39 cellular contexts compared by ENCODE assay signal in the genomic region with DNA sequence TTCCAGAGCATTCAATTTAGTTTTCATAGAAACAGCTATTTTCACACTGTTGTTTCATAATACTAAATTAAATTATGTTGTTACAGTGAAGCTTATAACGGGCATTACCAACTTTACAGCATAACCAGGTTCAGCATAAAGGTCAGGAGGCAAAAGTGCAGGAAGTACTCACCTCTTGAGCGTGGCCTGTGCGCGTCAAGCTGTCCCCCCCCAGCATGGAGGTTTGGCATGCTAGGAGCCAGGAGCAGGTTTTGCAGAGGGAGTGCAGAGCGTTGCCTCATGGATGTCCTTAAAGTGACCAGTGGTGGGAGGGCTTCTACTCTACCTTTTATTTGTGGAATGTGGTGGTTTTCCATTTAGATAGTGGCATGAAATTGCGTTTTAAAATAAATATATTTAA.
"Had no signal": no experiment of that assay in that cellular context is flagged by ENCODE, and none has a peak within 500 bp of the region (broad histone marks: within the 10 kb centered on the region; RNA-seq: fewer than 3 reads in every experiment).

No MANE protein-coding gene starts in this region.

- H3K4me3 Mint-ChIP-seq: activated naive CD4-positive, alpha-beta T cell treated with anti-CD3 and anti-CD28 coated beads for 36 hours; activated naive CD4-positive, alpha-beta T cell treated with anti-CD3 and anti-CD28 coated beads, Interleukin-2, amount 10 ng/mL, durations not matched to agents 7 days and 5 days; activated naive CD4-positive, alpha-beta T cell treated with anti-CD3 and anti-CD28 coated beads, Interleukin-2, amount 50 U/mL, for 24 hours; activated naive CD8-positive, alpha-beta T cell; activated naive CD8-positive, alpha-beta T cell treated with anti-CD3 and anti-CD28 coated beads for 36 hours; activated naive CD8-positive, alpha-beta T cell treated with anti-CD3 and anti-CD28 coated beads, Interleukin-2, amount 10 ng/mL, durations not matched to agents 7 days and 5 days; activated naive CD8-positive, alpha-beta T cell treated with anti-CD3 and anti-CD28 coated beads, Interleukin-2, amount 50 U/mL, for 24 hours; activated T-cell treated with anti-CD3 and anti-CD28 coated beads, Interleukin-2, amount 50 U/mL, for 24 hours; activated T-cell treated with anti-CD3 and anti-CD28 coated beads, Interleukin-2, amount 50 U/mL, for 4 hours; activated T-cell treated with anti-CD3 and anti-CD28 coated beads, Interleukin-2, amount 50 U/mL, for 72 hours; activated T-helper 1 cell treated with anti-CD3 and anti-CD28 coated beads, Interleukin-12 subunit alpha, Interleukin-12 subunit beta, Interleukin-2, Interleukin-4 antibody, amounts not matched to agents 30 ng/mL and 10 ng/mL and 1 ng/mL, durations not matched to agents 14 hours and 24 hours and 36 hours; activated T-helper 17 cell treated with anti-CD3 and anti-CD28 coated beads, Interleukin-2, amount 50 U/mL, for 72 hours; brain; central memory CD8-positive, alpha-beta T cell had no signal

- H3K4me3 ChIP-seq: adrenal gland, ascending aorta, body of pancreas, breast epithelium, cardiac muscle cell had no signal

- ATAC-seq: activated naive CD4-positive, alpha-beta T cell treated with anti-CD3 and anti-CD28 coated beads, Interleukin-2, amount 50 U/mL, for 72 hours; activated naive CD8-positive, alpha-beta T cell treated with anti-CD3 and anti-CD28 coated beads, Interleukin-2, amount 50 U/mL, for 24 hours; activated T-cell treated with anti-CD3 and anti-CD28 coated beads, Interleukin-2, amount 50 U/mL, for 4 hours; activated T-cell treated with anti-CD3 and anti-CD28 coated beads, Interleukin-2, amount 50 U/mL, for 72 hours; activated T-helper 17 cell treated with anti-CD3 and anti-CD28 coated beads, Interleukin-2, amount 50 U/mL, for 72 hours; body of pancreas had no signal

- H3K4me1 Mint-ChIP-seq: activated naive CD4-positive, alpha-beta T cell treated with anti-CD3 and anti-CD28 coated beads, Interleukin-2, amount 10 ng/mL, durations not matched to agents 7 days and 5 days had no signal

- H3K27me3 ChIP-seq: adrenal gland, ascending aorta, body of pancreas, brain microvascular endothelial cell, breast epithelium, cardiac muscle cell had no signal

- H3K27ac ChIP-seq: adrenal gland, ascending aorta, body of pancreas, brain microvascular endothelial cell, breast epithelium, cardiac muscle cell had no signal

- DNase-seq: activated effector memory CD4-positive, alpha-beta T cell treated with anti-CD3 and anti-CD28 coated beads, Interleukin-2, amount 50 U/mL, for 16 hours; activated effector memory CD4-positive, alpha-beta T cell treated with Interleukin-2 at 50 U/mL for 16 hours; activated gamma-delta T cell; activated gamma-delta T cell treated with Interleukin-2 at 50 U/mL for 16 hours; activated naive CD4-positive, alpha-beta T cell; activated naive CD4-positive, alpha-beta T cell treated with anti-CD3 and anti-CD28 coated beads for 36 hours; activated naive CD4-positive, alpha-beta T cell treated with anti-CD3 and anti-CD28 coated beads, Interleukin-2, amount 10 ng/mL, durations not matched to agents 7 days and 5 days; activated naive CD4-positive, alpha-beta T cell treated with anti-CD3 and anti-CD28 coated beads, Interleukin-2, amount 50 U/mL, for 16 hours; activated naive CD4-positive, alpha-beta T cell treated with Interleukin-2 at 50 U/mL for 16 hours; activated naive CD8-positive, alpha-beta T cell treated with anti-CD3 and anti-CD28 coated beads for 36 hours; activated naive CD8-positive, alpha-beta T cell treated with anti-CD3 and anti-CD28 coated beads, Interleukin-2, amount 10 ng/mL, durations not matched to agents 7 days and 5 days; activated naive CD8-positive, alpha-beta T cell treated with anti-CD3 and anti-CD28 coated beads, Interleukin-2, amount 50 U/mL, for 24 hours; activated T-cell treated with anti-CD3 and anti-CD28 coated beads for 4 hours; activated T-cell treated with anti-CD3 and anti-CD28 coated beads, Interleukin-2, amount 50 U/mL, for 1 hour; activated T-cell treated with anti-CD3 and anti-CD28 coated beads, Interleukin-2, amount 50 U/mL, for 24 hours; activated T-cell treated with anti-CD3 and anti-CD28 coated beads, Interleukin-2, amount 50 U/mL, for 4 hours; activated T-cell treated with anti-CD3 and anti-CD28 coated beads, Interleukin-2, amount 50 U/mL, for 48 hours; activated T-cell treated with anti-CD3 and anti-CD28 coated beads, Interleukin-2, amount 50 U/mL, for 72 hours; adrenal gland; amniotic stem cell; amygdala; anterior cingulate cortex; aorta; body of pancreas; brain microvascular endothelial cell; caudate nucleus; central memory CD4-positive, alpha-beta T cell; cerebellar nuclear complex had no signal

- H3K27me3 Mint-ChIP-seq: activated naive CD4-positive, alpha-beta T cell treated with anti-CD3 and anti-CD28 coated beads, Interleukin-2, amount 10 ng/mL, durations not matched to agents 7 days and 5 days; activated naive CD4-positive, alpha-beta T cell treated with anti-CD3 and anti-CD28 coated beads, Interleukin-2, amount 50 U/mL, for 24 hours; activated naive CD8-positive, alpha-beta T cell; activated naive CD8-positive, alpha-beta T cell treated with anti-CD3 and anti-CD28 coated beads for 36 hours; activated naive CD8-positive, alpha-beta T cell treated with anti-CD3 and anti-CD28 coated beads, Interleukin-2, amount 10 ng/mL, durations not matched to agents 7 days and 5 days; activated naive CD8-positive, alpha-beta T cell treated with anti-CD3 and anti-CD28 coated beads, Interleukin-2, amount 50 U/mL, for 24 hours; activated T-cell treated with anti-CD3 and anti-CD28 coated beads, Interleukin-2, amount 50 U/mL, for 24 hours; activated T-helper 17 cell treated with anti-CD3 and anti-CD28 coated beads, Interleukin-2, amount 50 U/mL, for 72 hours; brain; central memory CD8-positive, alpha-beta T cell had no signal

- H3K9me3 Mint-ChIP-seq: central memory CD8-positive, alpha-beta T cell had no signal

- H3K27ac Mint-ChIP-seq: activated naive CD4-positive, alpha-beta T cell treated with anti-CD3 and anti-CD28 coated beads for 36 hours; activated naive CD4-positive, alpha-beta T cell treated with anti-CD3 and anti-CD28 coated beads, Interleukin-2, amount 10 ng/mL, durations not matched to agents 7 days and 5 days; activated naive CD4-positive, alpha-beta T cell treated with anti-CD3 and anti-CD28 coated beads, Interleukin-2, amount 50 U/mL, for 72 hours; activated naive CD8-positive, alpha-beta T cell; activated naive CD8-positive, alpha-beta T cell treated with anti-CD3 and anti-CD28 coated beads for 36 hours; activated naive CD8-positive, alpha-beta T cell treated with anti-CD3 and anti-CD28 coated beads, Interleukin-2, amount 10 ng/mL, durations not matched to agents 7 days and 5 days; activated naive CD8-positive, alpha-beta T cell treated with anti-CD3 and anti-CD28 coated beads, Interleukin-2, amount 50 U/mL, for 24 hours; activated T-cell treated with anti-CD3 and anti-CD28 coated beads, Interleukin-2, amount 50 U/mL, for 24 hours; activated T-cell treated with anti-CD3 and anti-CD28 coated beads, Interleukin-2, amount 50 U/mL, for 72 hours; activated T-helper 1 cell treated with anti-CD3 and anti-CD28 coated beads, Interleukin-12 subunit alpha, Interleukin-12 subunit beta, Interleukin-2, Interleukin-4 antibody, amounts not matched to agents 30 ng/mL and 10 ng/mL and 1 ng/mL, durations not matched to agents 14 hours and 24 hours and 36 hours; activated T-helper 17 cell treated with anti-CD3 and anti-CD28 coated beads, Interleukin-2, amount 50 U/mL, for 72 hours; activated T-helper 2 cell treated with anti-CD3 and anti-CD28 coated beads, Interferon-gamma antibody, Interleukin-2, Interleukin-4, amounts not matched to agents 10 μg/mL and 5 μg/mL and 100 μg/mL, durations not matched to agents 14 hours and 24 hours and 36 hours; brain had no signal

- H3K36me3 ChIP-seq: adrenal gland, ascending aorta, brain microvascular endothelial cell, breast epithelium, cardiac muscle cell had no signal

- H3K4me1 ChIP-seq: adrenal gland, ascending aorta, body of pancreas, breast epithelium had no signal
